Comparison of ENCODE assay signal across 15 cellular contexts in genomic region chr3:72042397-72043211, GRCh38.
DNase-seq lines count a peak whose midpoint lies in the region; ATAC-seq, FAIRE-seq and TF ChIP-seq lines count a peak whose summit lies in the region.
"Had no signal": no experiment of that assay in that cellular context is flagged by ENCODE, and none has a peak within 500 bp of the region (broad histone marks: within the 10 kb centered on the region; RNA-seq: fewer than 3 reads in every experiment).

No MANE protein-coding gene starts in this region.

- no peak for ATAC-seq in right lobe of liver
- ATAC-seq: activated naive CD4-positive, alpha-beta T cell treated with anti-CD3 and anti-CD28 coated beads, Interleukin-2, amount 50 U/mL, for 72 hours; natural killer cell had no signal

- H3K9me3 ChIP-seq in kidney (ENCODE audit: control insufficient read depth in 1 of 2, low read length in 2 of 2) = no peaks in the 10 kb centered on the region
- no peaks in the 10 kb centered on the region for H3K9me3 ChIP-seq in right lobe of liver
- H3K9me3 ChIP-seq in transverse colon = no peaks in the 10 kb centered on the region

- DNase-seq in AG04449 (ENCODE audit: low read depth, low spot score) = peak; percentile 74
- DNase-seq in HFFc6 = peak; percentile 13
- DNase-seq in astrocyte of the spinal cord (ENCODE audit: low read depth, low spot score) = peak; percentile 76
- peak; percentile 77 for DNase-seq in kidney
- DNase-seq in right lobe of liver = no peak
- no peak for DNase-seq in transverse colon
- no peak for DNase-seq in NCI-H1092 (lab: John Stamatoyannopoulos, UW)
- no peak for DNase-seq in DMS53 (lab: John Stamatoyannopoulos, UW)
- DNase-seq: activated CD8-positive, alpha-beta memory T cell treated with anti-CD3 and anti-CD28 coated beads for 24 hours; effector memory CD4-positive, alpha-beta T cell; GDM1; natural killer cell; NCI-H187 treated with DMSO at 0.1 percent for 48 hours; T-helper 2 cell had no signal

- TF ChIP-seq CTCF in AG04449 (IDR thresholded peaks at IDR 0.05; ENCODE audit: insufficient read depth, low read length, missing control alignments) (no peak), HFFc6 (IDR thresholded peaks at IDR 0.05) (no peak), astrocyte of the spinal cord (IDR thresholded peaks at IDR 0.05; ENCODE audit: low read depth, low read length) (no peak), kidney (IDR thresholded peaks at IDR 0.05; ENCODE audit: borderline replicate concordance, extremely low read depth, insufficient read depth) (no peak), right lobe of liver (IDR thresholded peaks at IDR 0.05) (no peak), transverse colon (IDR thresholded peaks at IDR 0.05) (no peak)

- no peaks in the 10 kb centered on the region for H3K4me1 ChIP-seq in kidney (ENCODE audit: control insufficient read depth in 1 of 2, insufficient read depth in 1 of 2, low read depth in 1 of 2, low read length in 2 of 2)
- H3K4me1 ChIP-seq in right lobe of liver = no peaks in the 10 kb centered on the region
- H3K4me1 ChIP-seq in transverse colon = peaks cover 0 to 9% (median 0%) of the 10 kb centered on the region in 4 donors

- POLR2A ChIA-PET in AG04449 (lab: Yijun Ruan, JAX) = interaction anchor here (0.7 kb wide), 1 partner anchor 19 kb away, joined by 3 read pairs; no protein-coding TSS in a partner anchor

- 68% methylated on average over 2 of the region's 7 CpGs for WGBS in right lobe of liver (ENCODE audit: insufficient coverage, low coverage, low lambda C conversion rate, missing lambda C conversion rate)
- WGBS in transverse colon (ENCODE audit: low coverage in 1 of 2), 2 donors = 86 to 100% methylated on average over 1 to 7 of the region's 7 CpGs

- in situ Hi-C loops in astrocyte of the spinal cord (cut with HindIII; ENCODE audit: low sequenced_read_pairs) (no loop called here), transverse colon (cut with MboI; ENCODE audit: low pct_ligation_motif_present in 1 of 4, low pct_unique_long_range_greater_than_20kb in 1 of 4, low sequenced_read_pairs in 3 of 4) (no loop called here)

- H3K27me3 ChIP-seq in right lobe of liver (no peaks in the 10 kb centered on the region), transverse colon (no peaks in the 10 kb centered on the region)

- H3K27ac ChIP-seq in kidney (ENCODE audit: low read depth in 2 of 2, low read length in 2 of 2) (no peak overlapping the region), right lobe of liver (no peak overlapping the region), transverse colon (no peak overlapping the region)

- no peaks in the 10 kb centered on the region for H3K36me3 Mint-ChIP-seq in HFFc6 (ENCODE audit: low read depth)
- H3K36me3 Mint-ChIP-seq: natural killer cell had no signal

- H3K27ac Mint-ChIP-seq in HFFc6 = no peak overlapping the region
- H3K27ac Mint-ChIP-seq: activated naive CD4-positive, alpha-beta T cell treated with anti-CD3 and anti-CD28 coated beads, Interleukin-2, amount 50 U/mL, for 72 hours; natural killer cell had no signal

- H3K27me3 Mint-ChIP-seq in HFFc6 (ENCODE audit: insufficient read depth) = peaks cover 20% of the 10 kb centered on the region

- no peaks in the 10 kb centered on the region; the same call in 1 of the 2 replicates for H3K9me3 Mint-ChIP-seq in HFFc6
- H3K9me3 Mint-ChIP-seq: natural killer cell had no signal

- no peaks in the 10 kb centered on the region for H3K36me3 ChIP-seq in kidney (ENCODE audit: control insufficient read depth in 1 of 2, insufficient read depth in 2 of 2, low read length in 2 of 2)
- H3K36me3 ChIP-seq in right lobe of liver = no peaks in the 10 kb centered on the region
- H3K36me3 ChIP-seq in transverse colon = no peaks in the 10 kb centered on the region

- no peak for FAIRE-seq in kidney (lab: Jason Lieb, UNC)

- intact Hi-C loops in kidney (cut with DNase I) (no loop called here), right lobe of liver (cut with DNase I) (no loop called here), transverse colon (cut with DNase I; ENCODE audit: low total_unique reads) (no loop called here)

- TF ChIP-seq POLR2A in right lobe of liver (IDR thresholded peaks at IDR 0.05) = no peak
- no peak for TF ChIP-seq POLR2A in transverse colon (IDR thresholded peaks at IDR 0.05)

- no peak overlapping the region for H3K9ac ChIP-seq in kidney (ENCODE audit: low read length in 2 of 2)

- no peak overlapping the region for H3K4me3 ChIP-seq in AG04449 (ENCODE audit: low read depth, low read length)
- H3K4me3 ChIP-seq in astrocyte of the spinal cord (ENCODE audit: low read depth, low read length) = no peak overlapping the region
- H3K4me3 ChIP-seq in kidney (ENCODE audit: low read length in 2 of 2) = no peak overlapping the region
- no peak overlapping the region for H3K4me3 ChIP-seq in right lobe of liver
- H3K4me3 ChIP-seq in transverse colon = no peak overlapping the region

- H3K4me3 Mint-ChIP-seq in HFFc6 = no peak overlapping the region
- H3K4me3 Mint-ChIP-seq: natural killer cell had no signal

- H3K4me1 Mint-ChIP-seq in HFFc6 (ENCODE audit: low read depth) = peaks cover 9% of the 10 kb centered on the region
- H3K4me1 Mint-ChIP-seq: natural killer cell had no signal

- no peak for TF ChIP-seq EP300 in transverse colon (IDR thresholded peaks at IDR 0.05; ENCODE audit: low read depth)

- CTCF ChIA-PET in AG04449 (lab: Yijun Ruan, JAX) = interaction anchor here (1.4 to 1.5 kb wide), 2 partner anchors 9 to 87 kb away, joined by 4 to 5 read pairs; no protein-coding TSS in a partner anchor

Comparison
In these comparisons a context has a peak if more than half of its experiments do, and no peak if none do; other contexts are left out.
1. DNase-seq: peak in AG04449 (single experiment), HFFc6 (single experiment), astrocyte of the spinal cord (single experiment) and kidney (single experiment); none in right lobe of liver (0 of 3), transverse colon (single experiment), NCI-H1092 (single experiment) and DMS53 (single experiment).